Comparison of ENCODE assay signal across 11 cellular contexts in genomic region chr7:158657189-158657746, GRCh38. TPM values are rescaled to one million over a fixed set of nuclear protein-coding genes. Genes with fewer than 3 reads are reported as not detected.
DNase-seq lines count a peak whose midpoint lies in the region; ATAC-seq and TF ChIP-seq lines count a peak whose summit lies in the region.
"Had no signal": no experiment of that assay in that cellular context is flagged by ENCODE, and none has a peak within 500 bp of the region (broad histone marks: within the 10 kb centered on the region; RNA-seq: fewer than 3 reads in every experiment).

No MANE protein-coding gene starts in this region.

- no peak overlapping the region for H3K4me3 Mint-ChIP-seq in activated naive CD8-positive, alpha-beta T cell treated with anti-CD3 and anti-CD28 coated beads for 36 hours
- H3K4me3 Mint-ChIP-seq in activated naive CD8-positive, alpha-beta T cell treated with anti-CD3 and anti-CD28 coated beads, Interleukin-2, amount 50 U/mL, for 24 hours: no peak overlapping the region
- peak overlapping the region; percentile 30 for H3K4me3 Mint-ChIP-seq in stimulated activated effector memory CD8-positive, alpha-beta T cell treated with anti-CD3 and anti-CD28 coated beads, Interleukin-12 subunit alpha, Interleukin-12 subunit beta, amount 100 ng/mL, for 72 hours
- H3K4me3 Mint-ChIP-seq: B cell, nephron had no signal

- H3K9me3 Mint-ChIP-seq in activated naive CD8-positive, alpha-beta T cell treated with anti-CD3 and anti-CD28 coated beads for 36 hours: no peaks in the 10 kb centered on the region
- H3K9me3 Mint-ChIP-seq in activated naive CD8-positive, alpha-beta T cell treated with anti-CD3 and anti-CD28 coated beads, Interleukin-2, amount 50 U/mL, for 24 hours: no peaks in the 10 kb centered on the region
- H3K9me3 Mint-ChIP-seq in stimulated activated effector memory CD8-positive, alpha-beta T cell treated with anti-CD3 and anti-CD28 coated beads, Interleukin-12 subunit alpha, Interleukin-12 subunit beta, amount 100 ng/mL, for 72 hours: no peaks in the 10 kb centered on the region
- H3K9me3 Mint-ChIP-seq: nephron had no signal

- H3K4me1 ChIP-seq in BE2C: peaks cover 6% of the 10 kb centered on the region

- DNase-seq in activated naive CD8-positive, alpha-beta T cell treated with anti-CD3 and anti-CD28 coated beads for 36 hours: no peak
- DNase-seq in activated naive CD8-positive, alpha-beta T cell treated with anti-CD3 and anti-CD28 coated beads, Interleukin-2, amount 50 U/mL, for 24 hours: no peak
- DNase-seq in stimulated activated effector memory CD8-positive, alpha-beta T cell treated with anti-CD3 and anti-CD28 coated beads, Interleukin-12 subunit alpha, Interleukin-12 subunit beta, amount 100 ng/mL, for 72 hours (ENCODE audit: low spot score in 2 of 2): no peak
- DNase-seq in RWPE1 (ENCODE audit: low spot score) (no peak), BE2C (no peak)
- DNase-seq in activated CD4-positive, alpha-beta T cell treated with anti-CD3 and anti-CD28 coated beads, Interleukin-2, amount 50 U/mL, for 48 hours: no peak
- DNase-seq: NCI-H82 had no signal

- no peak overlapping the region for H3K4me3 ChIP-seq in BE2C (ENCODE audit: low read depth, low read length)

- no peaks in the 10 kb centered on the region for H3K27me3 ChIP-seq in BE2C

- no peaks in the 10 kb centered on the region for H3K9me3 ChIP-seq in BE2C

- H3K27ac Mint-ChIP-seq in activated naive CD8-positive, alpha-beta T cell treated with anti-CD3 and anti-CD28 coated beads for 36 hours: peak overlapping the region; percentile 51
- H3K27ac Mint-ChIP-seq in activated naive CD8-positive, alpha-beta T cell treated with anti-CD3 and anti-CD28 coated beads, Interleukin-2, amount 50 U/mL, for 24 hours: no peak overlapping the region
- no peak overlapping the region for H3K27ac Mint-ChIP-seq in stimulated activated effector memory CD8-positive, alpha-beta T cell treated with anti-CD3 and anti-CD28 coated beads, Interleukin-12 subunit alpha, Interleukin-12 subunit beta, amount 100 ng/mL, for 72 hours
- H3K27ac Mint-ChIP-seq: B cell, nephron had no signal

- POLR2A ChIA-PET in RWPE1 (lab: Yijun Ruan, JAX; ENCODE audit: low non-redundant PET): no interaction called here

- CTCF ChIA-PET in RWPE1 (lab: Yijun Ruan, JAX): interaction anchor here (1.1 kb wide), 1 partner anchor 320 kb away, joined by 7 read pairs; no protein-coding TSS in a partner anchor

- TF ChIP-seq CTCF in RWPE1 (conservative IDR thresholded peaks at IDR 0.05; ENCODE audit: low read depth): no peak
- no peak for TF ChIP-seq CTCF in BE2C (IDR thresholded peaks at IDR 0.05; ENCODE audit: low read depth, low read length)

- peaks cover 44% of the 10 kb centered on the region for H3K36me3 Mint-ChIP-seq in activated naive CD8-positive, alpha-beta T cell treated with anti-CD3 and anti-CD28 coated beads for 36 hours
- H3K36me3 Mint-ChIP-seq in activated naive CD8-positive, alpha-beta T cell treated with anti-CD3 and anti-CD28 coated beads, Interleukin-2, amount 50 U/mL, for 24 hours (ENCODE audit: low read depth): peaks cover 59% of the 10 kb centered on the region
- peaks cover 81% of the 10 kb centered on the region for H3K36me3 Mint-ChIP-seq in stimulated activated effector memory CD8-positive, alpha-beta T cell treated with anti-CD3 and anti-CD28 coated beads, Interleukin-12 subunit alpha, Interleukin-12 subunit beta, amount 100 ng/mL, for 72 hours

- H3K4me1 Mint-ChIP-seq in activated naive CD8-positive, alpha-beta T cell treated with anti-CD3 and anti-CD28 coated beads for 36 hours: peaks cover 15% of the 10 kb centered on the region
- H3K4me1 Mint-ChIP-seq in activated naive CD8-positive, alpha-beta T cell treated with anti-CD3 and anti-CD28 coated beads, Interleukin-2, amount 50 U/mL, for 24 hours: peaks cover 17% of the 10 kb centered on the region
- peaks cover 26% of the 10 kb centered on the region for H3K4me1 Mint-ChIP-seq in stimulated activated effector memory CD8-positive, alpha-beta T cell treated with anti-CD3 and anti-CD28 coated beads, Interleukin-12 subunit alpha, Interleukin-12 subunit beta, amount 100 ng/mL, for 72 hours
- H3K4me1 Mint-ChIP-seq: B cell, nephron had no signal

- no peak for ATAC-seq in activated naive CD8-positive, alpha-beta T cell treated with anti-CD3 and anti-CD28 coated beads, Interleukin-2, amount 50 U/mL, for 24 hours
- ATAC-seq in GM21717 (IDR thresholded peaks at IDR 0.05; ENCODE audit: unreplicated experiment) (peak; percentile 38), HG03442 (IDR thresholded peaks at IDR 0.05; ENCODE audit: unreplicated experiment) (peak; percentile 27)
- no peak for ATAC-seq in stimulated activated effector memory CD8-positive, alpha-beta T cell treated with anti-CD3 and anti-CD28 coated beads, Interleukin-12 subunit alpha, Interleukin-12 subunit beta, amount 100 ng/mL, for 72 hours

- no peak overlapping the region for H3K27ac ChIP-seq in RWPE1

- H3K27me3 Mint-ChIP-seq in activated naive CD8-positive, alpha-beta T cell treated with anti-CD3 and anti-CD28 coated beads for 36 hours: no peaks in the 10 kb centered on the region
- no peaks in the 10 kb centered on the region for H3K27me3 Mint-ChIP-seq in activated naive CD8-positive, alpha-beta T cell treated with anti-CD3 and anti-CD28 coated beads, Interleukin-2, amount 50 U/mL, for 24 hours
- H3K27me3 Mint-ChIP-seq: B cell had no signal

- peaks cover 46% of the 10 kb centered on the region for H3K36me3 ChIP-seq in BE2C

RNA-seq across cellular contexts. Expression of gene NCAPG2, which starts 47.3 kb away (rescaled TPM):
- 100 to 1,000 TPM; 104 to 108 TPM for total RNA-seq in activated naive CD8-positive, alpha-beta T cell treated with anti-CD3 and anti-CD28 coated beads for 36 hours
- 15.3 TPM for polyA plus RNA-seq in BE2C (2012; ENCODE audit: insufficient read depth, insufficient read length, low read depth)

Comparison
In these comparisons a context has a peak if more than half of its experiments do, and no peak if none do; other contexts are left out.
1. ATAC-seq: peak in GM21717 (single experiment) and HG03442 (single experiment); none in activated naive CD8-positive, alpha-beta T cell treated with anti-CD3 and anti-CD28 coated beads, Interleukin-2, amount 50 U/mL, for 24 hours (single experiment) and stimulated activated effector memory CD8-positive, alpha-beta T cell treated with anti-CD3 and anti-CD28 coated beads, Interleukin-12 subunit alpha, Interleukin-12 subunit beta, amount 100 ng/mL, for 72 hours (single experiment).